In genomic region chr16:30571444-30572322, GRCh38 we compare ENCODE assay signal across 8 cellular contexts. TPM values are rescaled to one million over a fixed set of nuclear protein-coding genes. Genes with fewer than 3 reads are reported as not detected.
DNase-seq lines count a peak whose midpoint lies in the region; ATAC-seq, FAIRE-seq and TF ChIP-seq lines count a peak whose summit lies in the region.

TSS of gene ZNF688 (minus strand) at chr16:30571714. CDS start at chr16:30571629, 85 bp downstream.

- H3K9me3 ChIP-seq in A549 (no peaks in the 10 kb centered on the region), mammary epithelial cell (replicated peaks; ENCODE audit: insufficient read depth, low read length) (no peaks in the 10 kb centered on the region), small intestine (ENCODE audit: control insufficient read depth, low read depth) (no peaks in the 10 kb centered on the region)

- H3K4me3 ChIP-seq in A549 (peak within 1 kb of the TSS; percentile 53), mammary epithelial cell (replicated peaks in 1 of 3; ENCODE audit: insufficient read depth in 1 of 3, low read depth in 2 of 3, low read length in 3 of 3) (peak within 1 kb of the TSS; percentile 55 to 85 (median 75)), small intestine (ENCODE audit: low read depth in 1 of 2, low read length in 2 of 2) (peak within 1 kb of the TSS; percentile 69 to 79)

- peak; percentile 46 for TF ChIP-seq POLR2A in A549 (IDR thresholded peaks at IDR 0.05; ENCODE audit: low read length)

- H3K4me2 ChIP-seq in A549 (peak within 1 kb of the TSS; percentile 90), mammary epithelial cell (ENCODE audit: insufficient read depth, low read depth, low read length) (peak within 1 kb of the TSS; percentile 97)

- TF ChIP-seq CTCF in A549 (IDR thresholded peaks at IDR 0.05): no peak
- no peak for TF ChIP-seq CTCF in VCaP (conservative IDR thresholded peaks at IDR 0.05)
- TF ChIP-seq CTCF in mammary epithelial cell (conservative IDR thresholded peaks at IDR 0.05 in 1 of 2, IDR thresholded peaks at IDR 0.05 in 1 of 2; ENCODE audit: extremely low read depth in 1 of 2, insufficient read depth in 1 of 2, low read depth in 1 of 2, low read length in 2 of 2): no peak

- in situ Hi-C loops in mammary epithelial cell (cut with MboI; ENCODE audit: low sequenced_read_pairs in 2 of 2): no loop called here

- H2AFZ ChIP-seq in mammary epithelial cell (ENCODE audit: low read depth, low read length): peak within 1 kb of the TSS; percentile 98

- intact Hi-C loops in mammary epithelial cell (cut with micrococcal nuclease): loop anchor here (1.0 to 2.0 kb wide), 2 partner anchors 13 kb away; partner anchors contain the start of genes ZNF764 and ZNF785

- TF ChIP-seq EP300 in A549 (IDR thresholded peaks at IDR 0.05): no peak

- peak within 1 kb of the TSS; percentile 82 for H3K9ac ChIP-seq in mammary epithelial cell (ENCODE audit: insufficient read depth, low read length)

- H3K4me1 ChIP-seq in A549 (peaks cover 42% of the 10 kb centered on the region), mammary epithelial cell (ENCODE audit: insufficient read depth, low read length) (peaks cover 35% of the 10 kb centered on the region), small intestine (ENCODE audit: control insufficient read depth in 2 of 2, insufficient read depth in 1 of 2, low read depth in 1 of 2, low read length in 1 of 2) (no peaks in the 10 kb centered on the region)

- H3K27ac ChIP-seq in A549 (peak within 1 kb of the TSS; percentile 87 to 98), VCaP (peak within 1 kb of the TSS; percentile 93), mammary epithelial cell (ENCODE audit: insufficient read depth, low read depth, low read length) (peak within 1 kb of the TSS; percentile 70), small intestine (ENCODE audit: low read depth in 1 of 2, low read length in 1 of 2) (peak within 1 kb of the TSS; percentile 98 to 100)

- FAIRE-seq in A549 (lab: Jason Lieb, UNC) (no peak), small intestine (lab: Jason Lieb, UNC) (no peak)

- POLR2A ChIA-PET in A549 (lab: Yijun Ruan, JAX): interaction anchor here (0.7 to 2.7 kb wide), 10 partner anchors 13 to 162 kb away, joined by 3 to 44 read pairs (median 4); partner anchors contain the start of genes DCTPP1, ZNF689, ZNF747 and ZNF764

- H4K20me1 ChIP-seq in mammary epithelial cell (ENCODE audit: insufficient read depth, low read length): no peaks in the 10 kb centered on the region

- ATAC-seq in A549: peak; percentile 89 to 92
- peak; percentile 75 for ATAC-seq in GM18867 (IDR thresholded peaks at IDR 0.05; ENCODE audit: unreplicated experiment)
- peak; percentile 65 for ATAC-seq in HG03103 (IDR thresholded peaks at IDR 0.05; ENCODE audit: low read depth, unreplicated experiment)

- peak; percentile 95 to 97 for DNase-seq in A549 (ENCODE audit: low read depth in 1 of 2, low spot score in 1 of 2)
- DNase-seq in NCI-H2196 treated with DMSO at 0.1 percent for 48 hours (lab: John Stamatoyannopoulos, UW; ENCODE audit: unreplicated experiment): peak; percentile 85
- DNase-seq in mammary epithelial cell: peak; percentile 94
- DNase-seq in iPS-NIHi11 (ENCODE audit: low spot score): peak; percentile 94
- peak; percentile 96 for DNase-seq in small intestine

- WGBS in A549 (ENCODE audit: missing lambda C conversion rate): 4% methylated on average over 29 of the region's 67 CpGs
- WGBS in mammary epithelial cell (ENCODE audit: low coverage, missing lambda C conversion rate): 4% methylated on average over 41 of the region's 67 CpGs
- WGBS in small intestine, 3 donors: 0% methylated on average over 59 to 67 of the region's 67 CpGs

- TF ChIP-seq RAD21 in A549 (conservative IDR thresholded peaks at IDR 0.05 in 1 of 2, IDR thresholded peaks at IDR 0.05 in 1 of 2): no peak

- H3K27me3 ChIP-seq in mammary epithelial cell (ENCODE audit: insufficient read depth, low read length): no peaks in the 10 kb centered on the region
- no peaks in the 10 kb centered on the region for H3K27me3 ChIP-seq in small intestine (ENCODE audit: control insufficient read depth in 2 of 2, insufficient read depth in 2 of 2, low read length in 2 of 2)

- H3K36me3 ChIP-seq in mammary epithelial cell (ENCODE audit: insufficient read depth, low read length): no peaks in the 10 kb centered on the region
- no peaks in the 10 kb centered on the region for H3K36me3 ChIP-seq in small intestine (ENCODE audit: control insufficient read depth in 2 of 2, insufficient read depth in 2 of 2, low read length in 2 of 2)

- no TSS peak for BruUV-seq in mammary epithelial cell (replicated peaks; lab: Mats Ljungman, UMichigan)

- CTCF ChIA-PET in A549 (lab: Yijun Ruan, JAX): interaction anchor here (0.9 to 2.8 kb wide), 10 partner anchors 10 to 142 kb away, joined by 3 to 14 read pairs (median 6); partner anchors contain the start of genes DCTPP1, PRR14 and ZNF764
- CTCF ChIA-PET in mammary epithelial cell (lab: Charles Lee; ENCODE audit: low non-redundant PET): interaction anchor here (0.7 kb wide), 1 partner anchor 56 kb away, joined by 3 read pairs; no protein-coding TSS in a partner anchor

- H3K79me2 ChIP-seq in mammary epithelial cell (ENCODE audit: insufficient read depth, low read length): no peaks in the 10 kb centered on the region

- dilution Hi-C loops in mammary epithelial cell (cut with HindIII; ENCODE audit: low sequenced_read_pairs): loop anchor here (5.0 kb wide), 1 partner anchor 46 kb away; no protein-coding TSS in a partner anchor

TF ChIP-seq in A549, 52 proteins besides CTCF, POLR2A, EP300 and RAD21:
- TF ChIP-seq ATOH8 (CRISPR knock-in tag; IDR thresholded peaks at IDR 0.05; ENCODE audit: low read depth) (no peak), CHD4 (IDR thresholded peaks at IDR 0.05; ENCODE audit: borderline replicate concordance) (no peak), MAX (IDR thresholded peaks at IDR 0.05) (0 out of 2 replicates have a peak, but pooled peaks have one; percentile 47), JUN (IDR thresholded peaks at IDR 0.05) (peak; percentile 70 to 88; a peak in 4 of 5 replicates), FOSL2 (IDR thresholded peaks at IDR 0.05) (no peak), FOSL2 (CRISPR knock-in tag; IDR thresholded peaks at IDR 0.05) (no peak), RFX5 (IDR thresholded peaks at IDR 0.05) (no peak), HOXB5 (CRISPR knock-in tag; IDR thresholded peaks at IDR 0.05) (0 out of 2 replicates have a peak, but pooled peaks have one; percentile 49), PHF8 (IDR thresholded peaks at IDR 0.05; ENCODE audit: borderline replicate concordance, low read depth) (peak; percentile 73), KDM5A (IDR thresholded peaks at IDR 0.05) (peak; percentile 83), SREBF2 (IDR thresholded peaks at IDR 0.05) (no peak)
- TF ChIP-seq, protein P1, sequence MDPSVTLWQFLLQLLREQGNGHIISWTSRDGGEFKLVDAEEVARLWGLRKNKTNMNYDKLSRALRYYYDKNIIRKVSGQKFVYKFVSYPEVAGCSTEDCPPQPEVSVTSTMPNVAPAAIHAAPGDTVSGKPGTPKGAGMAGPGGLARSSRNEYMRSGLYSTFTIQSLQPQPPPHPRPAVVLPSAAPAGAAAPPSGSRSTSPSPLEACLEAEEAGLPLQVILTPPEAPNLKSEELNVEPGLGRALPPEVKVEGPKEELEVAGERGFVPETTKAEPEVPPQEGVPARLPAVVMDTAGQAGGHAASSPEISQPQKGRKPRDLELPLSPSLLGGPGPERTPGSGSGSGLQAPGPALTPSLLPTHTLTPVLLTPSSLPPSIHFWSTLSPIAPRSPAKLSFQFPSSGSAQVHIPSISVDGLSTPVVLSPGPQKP (IDR thresholded peaks at IDR 0.05; ENCODE audit: low read depth, low read length): no peak

RNA-seq across cellular contexts. Expression of gene ZNF688, which starts in this region (rescaled TPM):
- polyA plus RNA-seq in A549 (2011; rRNA removed) (4.8 and 6.7 TPM in 2 replicates), A549 (2017; fragmentation: RNase III; extraction: RNeasy Plus Mini Kit Qiagen cat#74134 plus additional on column Dnase treatment) (4.6 to 5.4 TPM (median 4.8 TPM) in 3 replicates), mammary epithelial cell (3.4 TPM), small intestine (10 to 100 TPM; 16.3 to 46.7 (median 32.4) TPM)
- polyA plus RNA-seq in A549 (2012; cell fraction: cytosol; rRNA removed): 5.1 and 5.6 TPM in 2 replicates
- 3.5 and 4.5 TPM in 2 replicates for polyA plus RNA-seq in A549 (2012; cell fraction: nucleus; rRNA removed)
- 1.6 and 2.4 TPM in 2 replicates for polyA minus RNA-seq in A549 (2011; rRNA and poly(A)+ RNA removed)
- total RNA-seq in mammary epithelial cell: 10 to 100 TPM in 1 of 2 donors, 1 to 10 TPM in 1; 6.2 to 10.6 TPM
- polyA minus RNA-seq in mammary epithelial cell: 9.4 TPM

Comparison
In these comparisons a context has a peak if more than half of its experiments do, and no peak if none do; other contexts are left out.
1. Peak in every context shown above with its lines: DNase-seq, ATAC-seq, H3K4me3 ChIP-seq and H3K27ac ChIP-seq.